11 cellular contexts compared by ENCODE assay signal in the genomic region with DNA sequence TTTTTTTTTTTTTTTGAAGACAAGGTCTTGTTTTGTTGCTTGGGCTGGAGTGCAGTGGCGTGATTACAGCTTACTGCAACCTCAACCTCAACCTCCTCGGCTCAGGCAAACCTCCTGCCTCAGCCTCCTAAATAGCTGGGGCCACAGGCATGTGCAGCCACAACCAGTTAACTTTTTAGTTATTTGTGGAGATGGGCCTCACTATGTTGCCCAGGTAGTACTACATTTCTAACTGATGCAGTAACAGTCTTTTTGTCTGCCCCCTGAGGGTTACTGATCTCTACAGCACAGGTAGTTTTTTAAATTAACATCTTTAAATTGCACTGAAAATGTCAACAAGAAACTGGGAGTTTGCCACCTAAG. TPM values are rescaled to one million over a fixed set of nuclear protein-coding genes. Genes with fewer than 3 reads are reported as not detected.
DNase-seq lines count a peak whose midpoint lies in the region; ATAC-seq and TF ChIP-seq lines count a peak whose summit lies in the region.
"Had no signal": no experiment of that assay in that cellular context is flagged by ENCODE, and none has a peak within 500 bp of the region (broad histone marks: within the 10 kb centered on the region; RNA-seq: fewer than 3 reads in every experiment).

No MANE protein-coding gene starts in this region.

- intact Hi-C loops in CD14-positive monocyte (cut with micrococcal nuclease): no loop called here
- intact Hi-C loops in activated T-helper 2 cell treated with anti-CD3 and anti-CD28 coated beads, Interferon-gamma antibody, Interleukin-2, Interleukin-4, amounts not matched to agents 10 μg/mL and 5 μg/mL and 100 μg/mL, durations not matched to agents 14 hours and 24 hours and 36 hours (cut with micrococcal nuclease): no loop called here

- H4K20me1 ChIP-seq in GM23338 (replicated peaks; ENCODE audit: insufficient read depth) (peaks cover 25% of the 10 kb centered on the region), Karpas-422 (ENCODE audit: insufficient read depth, low read depth, low read length) (peaks cover 21% of the 10 kb centered on the region)

- H3K36me3 Mint-ChIP-seq in CD14-positive monocyte: peaks cover 41 to 53% of the 10 kb centered on the region in 2 donors
- H3K36me3 Mint-ChIP-seq in GM23338 (ENCODE audit: low read depth): peaks cover 55% of the 10 kb centered on the region
- H3K36me3 Mint-ChIP-seq in activated T-helper 2 cell treated with anti-CD3 and anti-CD28 coated beads, Interferon-gamma antibody, Interleukin-2, Interleukin-4, amounts not matched to agents 10 μg/mL and 5 μg/mL and 100 μg/mL, durations not matched to agents 14 hours and 24 hours and 36 hours (ENCODE audit: low read depth): peaks cover 72% of the 10 kb centered on the region

- WGBS in mesodermal cell (ENCODE audit: insufficient coverage in 2 of 2), 2 experiments: no CpG with 5 or more reads among the region's 2 CpGs

- H2AFZ ChIP-seq in GM23338 (no peak overlapping the region), Karpas-422 (ENCODE audit: low read length) (no peak overlapping the region)

- no peak overlapping the region for H3K9ac ChIP-seq in Karpas-422 (ENCODE audit: low read length)

- H3F3A ChIP-seq in GM23338 (replicated peaks; ENCODE audit: low read depth): peaks cover 59% of the 10 kb centered on the region

- H3K79me2 ChIP-seq in GM23338 (replicated peaks; ENCODE audit: insufficient read depth) (peaks cover 21% of the 10 kb centered on the region), Karpas-422 (ENCODE audit: low read length) (peaks cover 24% of the 10 kb centered on the region)

- H3K27me3 Mint-ChIP-seq in CD14-positive monocyte (ENCODE audit: low read depth in 3 of 3) (no peaks in the 10 kb centered on the region), GM23338 (ENCODE audit: insufficient read depth, low read depth, poor library complexity) (peaks cover 26% of the 10 kb centered on the region)
- H3K27me3 Mint-ChIP-seq in activated T-helper 2 cell treated with anti-CD3 and anti-CD28 coated beads, Interferon-gamma antibody, Interleukin-2, Interleukin-4, amounts not matched to agents 10 μg/mL and 5 μg/mL and 100 μg/mL, durations not matched to agents 14 hours and 24 hours and 36 hours (ENCODE audit: low read depth): no peaks in the 10 kb centered on the region

- H3K27ac ChIP-seq in GM23338 (ENCODE audit: low read depth) (peak overlapping the region; percentile 96), mesodermal cell (ENCODE audit: low read depth, low read length, severe bottlenecking) (peak overlapping the region; percentile 39), Karpas-422 (ENCODE audit: low read length) (no peak overlapping the region)
- H3K27ac ChIP-seq: thoracic aorta had no signal

- DNase-seq in CD14-positive monocyte (ENCODE audit: low spot score) (no peak), GM23338 (ENCODE audit: low spot score) (no peak), Karpas-422 (no peak)
- DNase-seq in activated T-helper 2 cell treated with anti-CD3 and anti-CD28 coated beads, Interferon-gamma antibody, Interleukin-2, Interleukin-4, amounts not matched to agents 10 μg/mL and 5 μg/mL and 100 μg/mL, durations not matched to agents 14 hours and 24 hours and 36 hours (ENCODE audit: low spot score): no peak
- DNase-seq: effector CD8-positive, alpha-beta T cell; gastrocnemius medialis had no signal

- H3K4me2 ChIP-seq in GM23338: no peak overlapping the region
- no peak overlapping the region for H3K4me2 ChIP-seq in Karpas-422 (ENCODE audit: low read depth, low read length, poor library complexity, severe bottlenecking)

- H3K27ac Mint-ChIP-seq in CD14-positive monocyte (peak overlapping the region in 6 of 7 donors; percentile 77 to 93 (median 86)), GM23338 (peak overlapping the region; percentile 48)
- peak overlapping the region; percentile 52 for H3K27ac Mint-ChIP-seq in activated T-helper 2 cell treated with anti-CD3 and anti-CD28 coated beads, Interferon-gamma antibody, Interleukin-2, Interleukin-4, amounts not matched to agents 10 μg/mL and 5 μg/mL and 100 μg/mL, durations not matched to agents 14 hours and 24 hours and 36 hours

- H3K9me2 ChIP-seq in GM23338 (ENCODE audit: insufficient read depth): no peaks in the 10 kb centered on the region
- no peaks in the 10 kb centered on the region for H3K9me2 ChIP-seq in Karpas-422 (replicated peaks; ENCODE audit: insufficient read depth, low read length)

- no peak for TF ChIP-seq CTCF in CD14-positive monocyte (IDR thresholded peaks at IDR 0.05)
- no peak for TF ChIP-seq CTCF in GM23338 (conservative IDR thresholded peaks at IDR 0.05; ENCODE audit: low read depth in 2 of 2)

- H3K36me3 ChIP-seq in GM23338 (ENCODE audit: insufficient read depth) (peaks cover 47% of the 10 kb centered on the region), mesodermal cell (ENCODE audit: control insufficient read depth, insufficient read depth, low read length) (peaks cover 53% of the 10 kb centered on the region), Karpas-422 (ENCODE audit: insufficient read depth, low read length) (peaks cover 45% of the 10 kb centered on the region)

- H3K4me3 ChIP-seq in GM23338 (no peak overlapping the region), mesodermal cell (ENCODE audit: extremely low read depth, insufficient read depth, low read length, poor library complexity, severe bottlenecking) (no peak overlapping the region), Karpas-422 (ENCODE audit: low read length) (no peak overlapping the region)
- H3K4me3 ChIP-seq: gastrocnemius medialis, thoracic aorta had no signal

- H3K4me3 Mint-ChIP-seq in CD14-positive monocyte (no peak overlapping the region), GM23338 (no peak overlapping the region)
- no peak overlapping the region for H3K4me3 Mint-ChIP-seq in activated T-helper 2 cell treated with anti-CD3 and anti-CD28 coated beads, Interferon-gamma antibody, Interleukin-2, Interleukin-4, amounts not matched to agents 10 μg/mL and 5 μg/mL and 100 μg/mL, durations not matched to agents 14 hours and 24 hours and 36 hours (ENCODE audit: low read depth)
- H3K4me3 Mint-ChIP-seq: T-helper 2 cell treated with Interferon-gamma antibody and Interleukin-4, amounts not matched to agents 5 μg/mL and 100 μg/mL, for 36 hours had no signal

- ATAC-seq in GM23338 (no peak), HG02623 (IDR thresholded peaks at IDR 0.05; ENCODE audit: unreplicated experiment) (no peak), HG03095 (IDR thresholded peaks at IDR 0.05; ENCODE audit: unreplicated experiment) (no peak)
- ATAC-seq: gastrocnemius medialis had no signal

- no peaks in the 10 kb centered on the region for H3K27me3 ChIP-seq in GM23338 (ENCODE audit: insufficient read depth)
- no peaks in the 10 kb centered on the region for H3K27me3 ChIP-seq in Karpas-422 (ENCODE audit: low read length)
- H3K27me3 ChIP-seq: gastrocnemius medialis had no signal

- H3K9me3 Mint-ChIP-seq in CD14-positive monocyte (peaks cover 0 to 2% (median 0%) of the 10 kb centered on the region in 7 donors), GM23338 (no peaks in the 10 kb centered on the region)
- H3K9me3 Mint-ChIP-seq in activated T-helper 2 cell treated with anti-CD3 and anti-CD28 coated beads, Interferon-gamma antibody, Interleukin-2, Interleukin-4, amounts not matched to agents 10 μg/mL and 5 μg/mL and 100 μg/mL, durations not matched to agents 14 hours and 24 hours and 36 hours: no peaks in the 10 kb centered on the region
- H3K9me3 Mint-ChIP-seq: T-helper 2 cell treated with Interferon-gamma antibody and Interleukin-4, amounts not matched to agents 5 μg/mL and 100 μg/mL, for 36 hours had no signal

- H3K9me3 ChIP-seq in mesodermal cell (ENCODE audit: control insufficient read depth, low read length) (no peaks in the 10 kb centered on the region), Karpas-422 (ENCODE audit: low read length) (no peaks in the 10 kb centered on the region)
- H3K9me3 ChIP-seq: gastrocnemius medialis, thoracic aorta had no signal

- H3K4me1 Mint-ChIP-seq in CD14-positive monocyte: peaks cover 56% of the 10 kb centered on the region
- peaks cover 27% of the 10 kb centered on the region for H3K4me1 Mint-ChIP-seq in GM23338
- peaks cover 50% of the 10 kb centered on the region for H3K4me1 Mint-ChIP-seq in activated T-helper 2 cell treated with anti-CD3 and anti-CD28 coated beads, Interferon-gamma antibody, Interleukin-2, Interleukin-4, amounts not matched to agents 10 μg/mL and 5 μg/mL and 100 μg/mL, durations not matched to agents 14 hours and 24 hours and 36 hours (ENCODE audit: low read depth)

- H3K4me1 ChIP-seq in GM23338 (ENCODE audit: insufficient read depth): peaks cover 15% of the 10 kb centered on the region
- H3K4me1 ChIP-seq in mesodermal cell (ENCODE audit: control insufficient read depth, insufficient read depth, low read length, poor library complexity, severe bottlenecking): peaks cover 3% of the 10 kb centered on the region
- peaks cover 36% of the 10 kb centered on the region for H3K4me1 ChIP-seq in Karpas-422 (ENCODE audit: low read length)

TF ChIP-seq in GM23338, 12 proteins besides CTCF, POLR2A, EP300 and RAD21 (continues in another document):
- no peak for TF ChIP-seq EZH2phosphoT487 (IDR thresholded peaks at IDR 0.05; ENCODE audit: unreplicated experiment)
- TF ChIP-seq JUNB (IDR thresholded peaks at IDR 0.05; ENCODE audit: unreplicated experiment): no peak

RNA-seq across cellular contexts. Expression of gene LMLN, which starts 3.4 kb away (rescaled TPM):
- polyA plus RNA-seq in CD14-positive monocyte (under 1 TPM; 0.41 to 1.00 TPM), GM23338 (2016; fragmentation: Nextera tagmentation; extraction: Ambion mirVana) (1.6 and 2.3 TPM in 2 replicates)
- 2.9 and 4.3 TPM in 2 replicates for total RNA-seq in GM23338 (2014; rRNA removed; shearing (Covaris generic))
- total RNA-seq in activated T-helper 2 cell treated with anti-CD3 and anti-CD28 coated beads, Interferon-gamma antibody, Interleukin-2, Interleukin-4, amounts not matched to agents 10 μg/mL and 5 μg/mL and 100 μg/mL, durations not matched to agents 14 hours and 24 hours and 36 hours: 4.3 and 4.4 TPM in 2 replicates
- polyA plus RNA-seq in mesodermal cell (2013, experiment 1 of 2): 4.3 TPM
- polyA plus RNA-seq in mesodermal cell (2013, experiment 2 of 2): 5.1 TPM
- total RNA-seq in Karpas-422 (2014; rRNA removed; shearing (Covaris generic); ENCODE audit: low replicate concordance): 2.8 and 7.8 TPM in 2 replicates

RNA-seq across cellular contexts. Expression of gene RPL35A, which starts 6.6 kb away (rescaled TPM):
- 100 to 1,000 TPM; 882 to 975 TPM for polyA plus RNA-seq in CD14-positive monocyte
- total RNA-seq in GM23338 (2014; rRNA removed; shearing (Covaris generic)): 844 and 1,070 TPM in 2 replicates
- polyA plus RNA-seq in GM23338 (2016; fragmentation: Nextera tagmentation; extraction: Ambion mirVana): 2,038 and 2,096 TPM in 2 replicates
- total RNA-seq in activated T-helper 2 cell treated with anti-CD3 and anti-CD28 coated beads, Interferon-gamma antibody, Interleukin-2, Interleukin-4, amounts not matched to agents 10 μg/mL and 5 μg/mL and 100 μg/mL, durations not matched to agents 14 hours and 24 hours and 36 hours: 1,338 and 1,363 TPM in 2 replicates
- 1,636 TPM for polyA plus RNA-seq in mesodermal cell (2013, experiment 1 of 2)
- polyA plus RNA-seq in mesodermal cell (2013, experiment 2 of 2): 1,619 TPM
- total RNA-seq in Karpas-422 (2014; rRNA removed; shearing (Covaris generic); ENCODE audit: low replicate concordance): 2,222 and 2,264 TPM in 2 replicates
